8 cellular contexts compared by ENCODE assay signal in genomic region chr1:172745014-172745413, GRCh38.
DNase-seq lines count a peak whose midpoint lies in the region; ATAC-seq and TF ChIP-seq lines count a peak whose summit lies in the region.

No MANE protein-coding gene starts in this region.

- H3K9me3 Mint-ChIP-seq in activated T-cell treated with anti-CD3 and anti-CD28 coated beads, Interleukin-2, amount 50 U/mL, for 24 hours = no peaks in the 10 kb centered on the region
- no peaks in the 10 kb centered on the region for H3K9me3 Mint-ChIP-seq in memory B cell

- no peaks in the 10 kb centered on the region for H3K9me3 ChIP-seq in vagina

- H3K4me1 ChIP-seq in vagina = peaks cover 18% of the 10 kb centered on the region

- H3K27me3 ChIP-seq in HL-60 (ENCODE audit: insufficient read depth, poor library complexity, severe bottlenecking) (no peaks in the 10 kb centered on the region), vagina (no peaks in the 10 kb centered on the region)

- DNase-seq in activated T-cell treated with anti-CD3 and anti-CD28 coated beads for 4 hours (peak; percentile 44), HL-60 (ENCODE audit: low read depth in 1 of 2, low spot score in 1 of 2) (peak; percentile 47 to 69), SK-MEL-5 (ENCODE audit: low read depth, low spot score) (peak; percentile 89), choroid plexus epithelial cell (ENCODE audit: low read depth) (peak; percentile 97), memory B cell (ENCODE audit: low spot score in 2 of 2) (peak; percentile 49 to 58), vagina (ENCODE audit: extremely low spot score in 2 of 2) (no peak)
- no peak for DNase-seq in activated T-cell treated with anti-CD3 and anti-CD28 coated beads, Interleukin-2, amount 50 U/mL, for 24 hours

- ATAC-seq in GM21515 (IDR thresholded peaks at IDR 0.05; ENCODE audit: unreplicated experiment) (peak; percentile 44), memory B cell (ENCODE audit: low read depth) (peak; percentile 72)

- peaks cover 35% of the 10 kb centered on the region for H3K4me1 Mint-ChIP-seq in activated T-cell treated with anti-CD3 and anti-CD28 coated beads, Interleukin-2, amount 50 U/mL, for 24 hours (ENCODE audit: low read depth)
- H3K4me1 Mint-ChIP-seq in memory B cell = peaks cover 26% of the 10 kb centered on the region

- H3K4me3 ChIP-seq in HL-60 (replicated peaks; ENCODE audit: insufficient read depth, low read length) = no peak overlapping the region
- no peak overlapping the region for H3K4me3 ChIP-seq in choroid plexus epithelial cell (ENCODE audit: low read depth, low read length)
- no peak overlapping the region for H3K4me3 ChIP-seq in vagina

- in situ Hi-C loops in SK-MEL-5 (cut with HindIII; ENCODE audit: low pct_unique_long_range_greater_than_20kb, low sequenced_read_pairs) = no loop called here

- no peaks in the 10 kb centered on the region for H3K27me3 Mint-ChIP-seq in activated T-cell treated with anti-CD3 and anti-CD28 coated beads, Interleukin-2, amount 50 U/mL, for 24 hours
- H3K27me3 Mint-ChIP-seq in memory B cell = peaks cover 1% of the 10 kb centered on the region

- no peak overlapping the region for H3K4me3 Mint-ChIP-seq in activated T-cell treated with anti-CD3 and anti-CD28 coated beads, Interleukin-2, amount 50 U/mL, for 24 hours
- H3K4me3 Mint-ChIP-seq in memory B cell = no peak overlapping the region

- H3K27ac ChIP-seq in HL-60 (replicated peaks) (no peak overlapping the region), vagina (no peak overlapping the region)

- no peaks in the 10 kb centered on the region for H3K36me3 ChIP-seq in vagina

- TF ChIP-seq POLR2A in vagina (IDR thresholded peaks at IDR 0.05) = no peak

- no peaks in the 10 kb centered on the region for H3K36me3 Mint-ChIP-seq in activated T-cell treated with anti-CD3 and anti-CD28 coated beads, Interleukin-2, amount 50 U/mL, for 24 hours (ENCODE audit: low read depth)
- H3K36me3 Mint-ChIP-seq in memory B cell = no peaks in the 10 kb centered on the region

- intact Hi-C loops in vagina (cut with DNase I) = loop anchor here (5.0 kb wide), 1 partner anchor 457 kb away; no protein-coding TSS in a partner anchor

- TF ChIP-seq CTCF in HL-60 (IDR thresholded peaks at IDR 0.05; ENCODE audit: insufficient read depth, low read length) (peak; percentile 51), choroid plexus epithelial cell (conservative IDR thresholded peaks at IDR 0.05; ENCODE audit: low read depth, low read length) (peak; percentile 79), vagina (IDR thresholded peaks at IDR 0.05) (peak; percentile 28 to 70 (median 62))

- H3K27ac Mint-ChIP-seq in activated T-cell treated with anti-CD3 and anti-CD28 coated beads, Interleukin-2, amount 50 U/mL, for 24 hours = no peak overlapping the region
- H3K27ac Mint-ChIP-seq in memory B cell = no peak overlapping the region

Comparison
In these comparisons a context has a peak if more than half of its experiments do, and no peak if none do; other contexts are left out.
1. DNase-seq: peak in activated T-cell treated with anti-CD3 and anti-CD28 coated beads for 4 hours (single experiment), HL-60 (2 of 2), SK-MEL-5 (single experiment), choroid plexus epithelial cell (single experiment) and memory B cell (2 of 2); none in activated T-cell treated with anti-CD3 and anti-CD28 coated beads, Interleukin-2, amount 50 U/mL, for 24 hours (single experiment) and vagina (0 of 2).
2. Peak in every context shown above with its lines, with median percentiles within 50 percentile points of each other: CTCF ChIP-seq.